ENCODE assay signal across 8 cellular contexts in genomic region chr4:87985097-87985886, GRCh38. TPM values are rescaled to one million over a fixed set of nuclear protein-coding genes. Genes with fewer than 3 reads are reported as not detected.
DNase-seq lines count a peak whose midpoint lies in the region; ATAC-seq and TF ChIP-seq lines count a peak whose summit lies in the region.

No MANE protein-coding gene starts in this region.

- no peak overlapping the region for H3K4me3 Mint-ChIP-seq in mesothelial cell of epicardium

- H3K36me3 Mint-ChIP-seq in mesothelial cell of epicardium: no peaks in the 10 kb centered on the region

- H3K27ac Mint-ChIP-seq in mesothelial cell of epicardium: no peak overlapping the region

- H3K27me3 Mint-ChIP-seq in mesothelial cell of epicardium (ENCODE audit: low read depth): no peaks in the 10 kb centered on the region

- H3K9me3 Mint-ChIP-seq in mesothelial cell of epicardium: no peaks in the 10 kb centered on the region

- peaks cover under 1% of the 10 kb centered on the region for H3K4me1 Mint-ChIP-seq in mesothelial cell of epicardium

- ATAC-seq in GM19043 (IDR thresholded peaks at IDR 0.05; ENCODE audit: low read depth, unreplicated experiment) (peak; percentile 87), HG03520 (IDR thresholded peaks at IDR 0.05; ENCODE audit: unreplicated experiment) (peak; percentile 48)

- H3K4me3 ChIP-seq in astrocyte of the spinal cord (ENCODE audit: low read depth, low read length): no peak overlapping the region

- TF ChIP-seq CTCF in astrocyte of the spinal cord (IDR thresholded peaks at IDR 0.05; ENCODE audit: low read depth, low read length) (peak; percentile 82), mesothelial cell of epicardium (IDR thresholded peaks at IDR 0.05; ENCODE audit: unreplicated experiment) (no peak)

- in situ Hi-C loops in astrocyte of the spinal cord (cut with HindIII; ENCODE audit: low sequenced_read_pairs): no loop called here

- DNase-seq in D341Med (ENCODE audit: low spot score): peak; percentile 77
- DNase-seq in astrocyte of the spinal cord (ENCODE audit: low read depth, low spot score): peak; percentile 50
- DNase-seq in iPS DF 19.7 (ENCODE audit: low read depth, low spot score): peak; percentile 73
- peak; percentile 37 for DNase-seq in stimulated activated CD4-positive, alpha-beta T cell treated with anti-CD3 and anti-CD28 coated beads, Interleukin-1b, Interleukin-23, amount 100 ng/mL, for 48 hours
- no peak for DNase-seq in mesothelial cell of epicardium (ENCODE audit: low spot score in 2 of 2, unreplicated experiment in 2 of 2)

TF ChIP-seq in PFSK-1, 5 proteins besides CTCF, POLR2A, EP300 and RAD21:
- peak; percentile 24 for TF ChIP-seq FOXP2 (optimal IDR thresholded peaks at IDR 0.05; ENCODE audit: borderline replicate concordance, extremely low read depth, extremely low read length, insufficient read depth)
- no peak for TF ChIP-seq REST (IDR thresholded peaks at IDR 0.05; ENCODE audit: insufficient read depth in 1 of 2, low read depth in 2 of 2, low read length in 2 of 2)
TF ChIP-seq in PFSK-1: peak in this region for 1.

RNA-seq across cellular contexts. Expression of gene SPP1, which starts 9.8 kb away (rescaled TPM):
- 5,096 TPM for polyA plus RNA-seq in PFSK-1 (2012; ENCODE audit: insufficient read length, low read depth)
- total RNA-seq in mesothelial cell of epicardium: 23.9 to 33.3 TPM (median 30.3 TPM) in 3 replicates

RNA-seq across cellular contexts. Expression of gene PKD2, which starts 22.1 kb away (rescaled TPM):
- 10.2 TPM for polyA plus RNA-seq in PFSK-1 (2012; ENCODE audit: insufficient read length, low read depth)
- 63.3 to 65.7 TPM (median 65.5 TPM) in 3 replicates for total RNA-seq in mesothelial cell of epicardium

Comparison
In these comparisons a context has a peak if more than half of its experiments do, and no peak if none do; other contexts are left out.
1. DNase-seq: peak in D341Med (single experiment), astrocyte of the spinal cord (single experiment), iPS DF 19.7 (single experiment) and stimulated activated CD4-positive, alpha-beta T cell treated with anti-CD3 and anti-CD28 coated beads, Interleukin-1b, Interleukin-23, amount 100 ng/mL, for 48 hours (single experiment); none in mesothelial cell of epicardium (0 of 2).